ENCODE assay signal across 9 cellular contexts in genomic region chr3:73451276-73451973, GRCh38.
DNase-seq lines count a peak whose midpoint lies in the region; ATAC-seq and TF ChIP-seq lines count a peak whose summit lies in the region.
"Had no signal": no experiment of that assay in that cellular context is flagged by ENCODE, and none has a peak within 500 bp of the region (broad histone marks: within the 10 kb centered on the region; RNA-seq: fewer than 3 reads in every experiment).

No MANE protein-coding gene starts in this region.

- intact Hi-C loops in left ventricle myocardium superior (cut with micrococcal nuclease): no loop called here
- intact Hi-C loops in activated CD4-positive, alpha-beta T cell treated with anti-CD3 and anti-CD28 coated beads, Interleukin-2, amount 10 ng/mL, durations not matched to agents 24 days and 14 days (cut with micrococcal nuclease): no loop called here

- peak; percentile 84 for DNase-seq in NCI-H1092 treated with DMSO at 0.1 percent for 48 hours (lab: John Stamatoyannopoulos, UW)
- no peak for DNase-seq in left ventricle myocardium superior
- no peak for DNase-seq in activated CD4-positive, alpha-beta T cell treated with anti-CD3 and anti-CD28 coated beads, Interleukin-2, amount 10 ng/mL, durations not matched to agents 24 days and 14 days
- no peak for DNase-seq in iPS-NIHi7 (ENCODE audit: extremely low spot score)
- no peak for DNase-seq in MG63
- no peak for DNase-seq in NCI-H82 treated with DMSO at 0.1 percent for 48 hours (lab: John Stamatoyannopoulos, UW; ENCODE audit: unreplicated experiment)
- DNase-seq: SIG-M5 had no signal

- no peak for TF ChIP-seq POLR2A in GM18505 (IDR thresholded peaks at IDR 0.05; ENCODE audit: borderline replicate concordance, extremely low read depth, insufficient read depth, insufficient read length)

- no peak overlapping the region for H3K4me3 ChIP-seq in MG63

- no peaks in the 10 kb centered on the region for H3K36me3 Mint-ChIP-seq in activated CD4-positive, alpha-beta T cell treated with anti-CD3 and anti-CD28 coated beads, Interleukin-2, amount 10 ng/mL, durations not matched to agents 24 days and 14 days (ENCODE audit: low read depth)

- no peak overlapping the region for H3K4me3 Mint-ChIP-seq in activated CD4-positive, alpha-beta T cell treated with anti-CD3 and anti-CD28 coated beads, Interleukin-2, amount 10 ng/mL, durations not matched to agents 24 days and 14 days

- H3K9me3 ChIP-seq in MG63: no peaks in the 10 kb centered on the region

- no peaks in the 10 kb centered on the region for H3K9me3 Mint-ChIP-seq in activated CD4-positive, alpha-beta T cell treated with anti-CD3 and anti-CD28 coated beads, Interleukin-2, amount 10 ng/mL, durations not matched to agents 24 days and 14 days

- peaks cover 4% of the 10 kb centered on the region for H3K27me3 Mint-ChIP-seq in activated CD4-positive, alpha-beta T cell treated with anti-CD3 and anti-CD28 coated beads, Interleukin-2, amount 10 ng/mL, durations not matched to agents 24 days and 14 days

- H3K4me1 Mint-ChIP-seq in activated CD4-positive, alpha-beta T cell treated with anti-CD3 and anti-CD28 coated beads, Interleukin-2, amount 10 ng/mL, durations not matched to agents 24 days and 14 days: no peaks in the 10 kb centered on the region

- ATAC-seq in GM18505 (IDR thresholded peaks at IDR 0.05; ENCODE audit: unreplicated experiment) (peak; percentile 36), GM21528 (IDR thresholded peaks at IDR 0.05; ENCODE audit: low FRiP score, unreplicated experiment) (peak; percentile 24), left ventricle myocardium superior (peak; percentile 58)

- no peaks in the 10 kb centered on the region for H3K27me3 ChIP-seq in MG63

- no peak overlapping the region for H3K27ac Mint-ChIP-seq in activated CD4-positive, alpha-beta T cell treated with anti-CD3 and anti-CD28 coated beads, Interleukin-2, amount 10 ng/mL, durations not matched to agents 24 days and 14 days

- H3K36me3 ChIP-seq in MG63: no peaks in the 10 kb centered on the region
